ENCODE assay signal across 1 cellular context in genomic region chrX:48631376-48632090, GRCh38.
TF ChIP-seq lines count a peak whose summit lies in the region.

No MANE protein-coding gene starts in this region.

TF ChIP-seq in HepG2, 621 proteins besides CTCF, POLR2A, EP300 and RAD21 (continued from another document):
- 0 out of 2 replicates have a peak, but pooled peaks have one; percentile 23 for TF ChIP-seq HOMEZ (CRISPR knock-in tag; IDR thresholded peaks at IDR 0.05; ENCODE audit: low read depth)
- TF ChIP-seq TEAD3 (CRISPR knock-in tag; optimal IDR thresholded peaks at IDR 0.05; ENCODE audit: borderline replicate concordance) = peak; percentile 22
- 0 out of 2 replicates have a peak, but pooled peaks have one; percentile 23 for TF ChIP-seq ZBTB7B (CRISPR knock-in tag; IDR thresholded peaks at IDR 0.05)
- TF ChIP-seq KDM3A (CRISPR knock-in tag; IDR thresholded peaks at IDR 0.05; ENCODE audit: low read depth) = 0 out of 2 replicates have a peak, but pooled peaks have one; percentile 42
- TF ChIP-seq XRCC5 (optimal IDR thresholded peaks at IDR 0.05; ENCODE audit: low read length) = peak; percentile 37
- TF ChIP-seq MED1 (CRISPR knock-in tag; IDR thresholded peaks at IDR 0.05) = 0 out of 2 replicates have a peak, but pooled peaks have one; percentile 23
- no peak for TF ChIP-seq ZNF256 (CRISPR knock-in tag; conservative IDR thresholded peaks at IDR 0.05)
- TF ChIP-seq ZNF629 (CRISPR knock-in tag; conservative IDR thresholded peaks at IDR 0.05) = peak; percentile 87
- TF ChIP-seq TARDBP (CRISPR knock-in tag; IDR thresholded peaks at IDR 0.05) = peak; percentile 26; the same call in 1 of the 2 replicates
- peak; percentile 65 for TF ChIP-seq ZGPAT (CRISPR knock-in tag; IDR thresholded peaks at IDR 0.05)
- TF ChIP-seq ZNF430 (CRISPR knock-in tag; IDR thresholded peaks at IDR 0.05) = 0 out of 2 replicates have a peak, but pooled peaks have one; percentile 22
- peak; percentile 56; the same call in 1 of the 2 replicates for TF ChIP-seq ARID3A (IDR thresholded peaks at IDR 0.05; ENCODE audit: low read depth, low read length)
- TF ChIP-seq PRDM4 (CRISPR knock-in tag; IDR thresholded peaks at IDR 0.05; ENCODE audit: borderline replicate concordance) = no peak
- peak; percentile 31; the same call in 1 of the 2 replicates for TF ChIP-seq SAP130 (CRISPR knock-in tag; IDR thresholded peaks at IDR 0.05; ENCODE audit: low read depth)
- TF ChIP-seq IKZF5 (CRISPR knock-in tag; IDR thresholded peaks at IDR 0.05) = 0 out of 2 replicates have a peak, but pooled peaks have one; percentile 25
- TF ChIP-seq ERF (CRISPR knock-in tag; IDR thresholded peaks at IDR 0.05) = peak; percentile 39; the same call in 1 of the 2 replicates
- 0 out of 2 replicates have a peak, but pooled peaks have one; percentile 20 for TF ChIP-seq ZNF605 (CRISPR knock-in tag; IDR thresholded peaks at IDR 0.05)
- no peak for TF ChIP-seq ZNF180 (CRISPR knock-in tag; IDR thresholded peaks at IDR 0.05; ENCODE audit: borderline replicate concordance, low read depth)
- 0 out of 2 replicates have a peak, but pooled peaks have one; percentile 19 for TF ChIP-seq ADNP (CRISPR knock-in tag; IDR thresholded peaks at IDR 0.05)
- TF ChIP-seq TFDP2 (CRISPR knock-in tag; IDR thresholded peaks at IDR 0.05) = no peak
- peak; percentile 80 for TF ChIP-seq STAG1 (CRISPR knock-in tag; IDR thresholded peaks at IDR 0.05)
- 0 out of 2 replicates have a peak, but pooled peaks have one; percentile 23 for TF ChIP-seq MIXL1 (CRISPR knock-in tag; IDR thresholded peaks at IDR 0.05)
- TF ChIP-seq FOXK1 (CRISPR knock-in tag; IDR thresholded peaks at IDR 0.05; ENCODE audit: borderline replicate concordance, low read depth) = 0 out of 2 replicates have a peak, but pooled peaks have one; percentile 22
- TF ChIP-seq ELF3 (CRISPR knock-in tag; IDR thresholded peaks at IDR 0.05) = 0 out of 2 replicates have a peak, but pooled peaks have one; percentile 12
